Comparison of ENCODE assay signal across 7 cellular contexts in the genomic region with DNA sequence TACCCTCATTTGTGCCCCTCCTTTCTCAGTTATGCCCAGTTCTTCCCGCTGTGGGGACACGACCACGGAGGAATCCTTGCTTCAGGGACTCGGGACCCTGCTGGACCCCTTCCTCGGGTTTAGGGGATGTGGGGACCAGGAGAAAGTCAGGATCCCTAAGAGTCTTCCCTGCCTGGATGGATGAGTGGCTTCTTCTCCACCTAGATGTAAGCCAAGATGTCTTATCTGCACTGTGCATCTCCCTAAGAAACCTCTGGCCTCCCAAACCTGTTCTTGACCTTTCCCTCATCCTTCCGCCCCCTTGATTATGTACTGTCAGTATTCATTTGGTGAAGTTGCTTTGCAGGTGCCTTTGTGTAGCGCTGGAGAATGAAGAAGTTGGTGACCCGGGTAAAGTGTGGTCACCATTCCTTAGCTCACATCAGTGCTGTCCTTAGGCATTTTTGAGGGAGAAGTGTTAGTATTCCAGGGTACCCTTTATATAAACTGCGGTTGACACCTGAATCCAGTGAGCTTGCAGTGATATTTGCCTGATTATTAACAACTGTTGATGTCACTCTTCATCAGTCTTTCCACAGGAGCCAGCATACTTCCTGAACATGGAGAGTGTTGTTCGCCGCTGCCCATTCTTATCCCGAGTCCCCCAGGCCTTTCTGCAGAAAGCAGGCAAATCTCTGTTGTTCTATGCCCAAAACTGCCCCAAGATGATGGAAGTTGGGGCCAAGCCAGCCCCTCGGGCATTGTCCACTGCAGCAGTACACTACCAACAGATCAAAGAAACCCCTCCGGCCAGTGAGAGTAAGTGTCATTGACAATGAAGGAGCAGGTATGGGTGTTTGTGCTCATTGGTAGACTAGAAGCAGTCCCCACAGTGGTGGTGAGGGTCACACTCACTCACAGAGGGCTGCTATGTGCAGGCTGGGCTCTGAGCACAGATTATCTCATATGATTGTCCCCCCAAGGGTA. TPM values are rescaled to one million over a fixed set of nuclear protein-coding genes. Genes with fewer than 3 reads are reported as not detected.
DNase-seq lines count a peak whose midpoint lies in the region; TF ChIP-seq lines count a peak whose summit lies in the region.
"Had no signal": no experiment of that assay in that cellular context is flagged by ENCODE, and none has a peak within 500 bp of the region (broad histone marks: within the 10 kb centered on the region; RNA-seq: fewer than 3 reads in every experiment).

No MANE protein-coding gene starts in this region.

- H3K27me3 ChIP-seq in esophagus squamous epithelium = no peaks in the 10 kb centered on the region
- no peaks in the 10 kb centered on the region for H3K27me3 ChIP-seq in stomach smooth muscle (ENCODE audit: control insufficient read depth in 1 of 2, insufficient read depth in 2 of 2, low read length in 2 of 2)

- intact Hi-C loops in esophagus squamous epithelium (cut with DNase I) = no loop called here

- H3K4me1 ChIP-seq in esophagus squamous epithelium (peaks cover 9 to 95% (median 41%) of the 10 kb centered on the region in 3 donors), stomach smooth muscle (ENCODE audit: control insufficient read depth, insufficient read depth, low read length) (peaks cover 39% of the 10 kb centered on the region)

- H3K4me3 ChIP-seq in esophagus squamous epithelium (peak overlapping the region; percentile 61 to 96 (median 88)), stomach smooth muscle (ENCODE audit: low read length in 2 of 2) (peak overlapping the region; percentile 83 to 91)

- H3K36me3 ChIP-seq in esophagus squamous epithelium (peaks cover 9 to 44% (median 10%) of the 10 kb centered on the region in 3 donors), stomach smooth muscle (ENCODE audit: control insufficient read depth in 2 of 2, insufficient read depth in 2 of 2, low read length in 2 of 2) (peaks cover 18 to 21% of the 10 kb centered on the region in 2 donors)

- DNase-seq in SIG-M5 treated with dmso at 0.1 percent for 504 hours (lab: John Stamatoyannopoulos, UW; ENCODE audit: unreplicated experiment) = peak; percentile 24
- DNase-seq in SIG-M5 (lab: John Stamatoyannopoulos, UW) = no peak
- DNase-seq in esophagus squamous epithelium (lab: John Stamatoyannopoulos, UW) = no peak
- no peak for DNase-seq in T-helper 9 cell
- no peak for DNase-seq in NCI-H2227 treated with DMSO at 0.1 percent for 48 hours (lab: John Stamatoyannopoulos, UW)
- DNase-seq: activated CD4-positive, alpha-beta T cell treated with anti-CD3 and anti-CD28 coated beads for 48 hours had no signal

- H3K9me3 ChIP-seq in esophagus squamous epithelium (no peaks in the 10 kb centered on the region), stomach smooth muscle (ENCODE audit: control insufficient read depth in 2 of 2, low read length in 2 of 2) (no peaks in the 10 kb centered on the region)

- 24 to 48% methylated on average over 7 to 10 of the region's 14 CpGs for WGBS in esophagus squamous epithelium, 2 donors

- TF ChIP-seq CTCF in esophagus squamous epithelium (IDR thresholded peaks at IDR 0.05) = no peak

- peak overlapping the region; percentile 85 for H3K9ac ChIP-seq in stomach smooth muscle (ENCODE audit: low read length in 2 of 2)

- no peak for TF ChIP-seq POLR2A in esophagus squamous epithelium (IDR thresholded peaks at IDR 0.05)

- H3K27ac ChIP-seq in esophagus squamous epithelium (peak overlapping the region; percentile 84 to 95 (median 92)), stomach smooth muscle (ENCODE audit: low read length) (peak overlapping the region; percentile 49)

RNA-seq across cellular contexts. Expression of gene ALAS1, which starts 1.0 kb away (rescaled TPM):
- total RNA-seq in esophagus squamous epithelium = 10 to 100 TPM; 28.3 to 45.5 (median 35.1) TPM

RNA-seq across cellular contexts. Expression of gene TLR9, which starts 26.5 kb away (rescaled TPM):
- not detected for total RNA-seq in esophagus squamous epithelium

RNA-seq across cellular contexts. Expression of gene TWF2, which starts 40.0 kb away (rescaled TPM):
- total RNA-seq in esophagus squamous epithelium = 10 to 100 TPM; 31.6 to 74.9 (median 55.7) TPM

RNA-seq across cellular contexts. Expression of gene POC1A, which starts 44.7 kb away (rescaled TPM):
- 10 to 100 TPM in 1 of 4 donors, 1 to 10 TPM in 3; 2.7 to 10.3 (median 4.8) TPM for total RNA-seq in esophagus squamous epithelium

RNA-seq across cellular contexts. Expression of gene PPM1M, which starts 46.6 kb away (rescaled TPM):
- 10 to 100 TPM in 3 of 4 donors, 1 to 10 TPM in 1; 3.2 to 25.6 (median 12.3) TPM for total RNA-seq in esophagus squamous epithelium
